Comparison of ENCODE assay signal across 20 cellular contexts in the genomic region with DNA sequence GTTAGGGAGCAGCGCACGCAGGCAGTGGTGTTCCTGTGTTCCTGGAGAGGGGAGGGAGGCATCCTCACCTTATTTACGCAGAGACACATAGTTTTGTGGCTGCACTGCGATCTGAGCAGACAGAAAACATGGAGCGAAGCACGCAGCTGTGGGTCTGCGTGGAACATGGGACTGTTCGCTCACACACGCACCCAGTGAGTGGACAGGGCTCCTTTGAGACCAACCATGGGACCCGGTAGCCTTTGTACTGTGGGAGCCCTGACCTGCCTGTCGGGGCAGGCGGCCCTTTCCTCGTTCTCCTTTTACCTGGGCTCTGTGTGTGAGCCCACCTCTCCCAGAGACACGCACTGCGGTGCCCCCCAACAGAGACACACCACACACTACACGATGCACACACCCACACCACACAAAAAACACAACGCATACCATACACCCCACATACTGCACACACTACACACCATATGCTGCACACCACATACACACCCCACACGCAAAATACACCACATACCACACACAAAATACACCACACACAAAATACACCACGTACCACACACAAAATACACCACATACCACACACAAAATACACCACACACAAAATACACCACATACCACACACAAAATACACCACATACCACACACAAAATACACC.
A peak's percentile ranks its signal among the peaks of the same experiment; 100 is the strongest.
DNase-seq lines count a peak whose midpoint lies in the region; ATAC-seq and TF ChIP-seq lines count a peak whose summit lies in the region.
"Had no signal": no experiment of that assay in that cellular context is flagged by ENCODE, and none has a peak within 500 bp of the region (broad histone marks: within the 10 kb centered on the region; RNA-seq: fewer than 3 reads in every experiment).

No MANE protein-coding gene starts in this region.

- H2BK20ac ChIP-seq in H9 (ENCODE audit: low read depth, low read length, poor library complexity, severe bottlenecking), result no peak overlapping the region

- H3K9me3 ChIP-seq in neuronal stem cell (replicated peaks in 1 of 2; ENCODE audit: control insufficient read depth in 2 of 2, insufficient read depth in 1 of 2, low read depth in 1 of 2, low read length in 2 of 2), result peaks cover 0 to 11% of the 10 kb centered on the region in 2 donors
- H3K9me3 ChIP-seq in H9 (ENCODE audit: control insufficient read depth, low read depth, low read length), result no peaks in the 10 kb centered on the region

- H3K36me3 Mint-ChIP-seq in WTC11, result no peaks in the 10 kb centered on the region
- no peaks in the 10 kb centered on the region for H3K36me3 Mint-ChIP-seq in H9 (ENCODE audit: insufficient read depth in 1 of 3, low read depth in 3 of 3)
- H3K36me3 Mint-ChIP-seq: CD4-positive, CD25-positive, alpha-beta regulatory T cell; naive B cell had no signal

- no peak overlapping the region for H3K4me3 Mint-ChIP-seq in WTC11
- no peak overlapping the region for H3K4me3 Mint-ChIP-seq in H9
- H3K4me3 Mint-ChIP-seq: activated T-helper 1 cell treated with anti-CD3 and anti-CD28 coated beads, Interleukin-12 subunit alpha, Interleukin-12 subunit beta, Interleukin-2, Interleukin-4 antibody, amounts not matched to agents 30 ng/mL and 10 ng/mL and 1 ng/mL, durations not matched to agents 14 hours and 24 hours and 36 hours; CD4-positive, CD25-positive, alpha-beta regulatory T cell; naive B cell had no signal

- peaks cover 5% of the 10 kb centered on the region for H4K20me1 ChIP-seq in H9 (ENCODE audit: control insufficient read depth, insufficient read depth, insufficient read length)

- H2AK5ac ChIP-seq in neuronal stem cell (ENCODE audit: low read depth, low read length) (no peak overlapping the region), H9 (ENCODE audit: insufficient read length, low read length) (no peak overlapping the region)

- H3K23ac ChIP-seq in neuronal stem cell (ENCODE audit: low read depth, low read length, poor library complexity), result peak overlapping the region; percentile 37
- no peak overlapping the region for H3K23ac ChIP-seq in H9 (ENCODE audit: insufficient read length, low read depth, low read length)

- H3K36me3 ChIP-seq in neuronal stem cell (replicated peaks in 1 of 2; ENCODE audit: control insufficient read depth in 2 of 2, insufficient read depth in 2 of 2, low read length in 2 of 2), result peaks cover 0 to 17% of the 10 kb centered on the region in 2 donors

- H3K14ac ChIP-seq in neuronal stem cell (ENCODE audit: low read length) (peak overlapping the region; percentile 57), H9 (ENCODE audit: insufficient read depth, low read length) (no peak overlapping the region)

- H3K27ac Mint-ChIP-seq in WTC11 (peak overlapping the region; percentile 82), H9 (no peak overlapping the region)
- H3K27ac Mint-ChIP-seq: activated naive CD4-positive, alpha-beta T cell treated with anti-CD3 and anti-CD28 coated beads, Interleukin-2, amount 50 U/mL, for 72 hours; activated T-helper 1 cell treated with anti-CD3 and anti-CD28 coated beads, Interleukin-12 subunit alpha, Interleukin-12 subunit beta, Interleukin-2, Interleukin-4 antibody, amounts not matched to agents 30 ng/mL and 10 ng/mL and 1 ng/mL, durations not matched to agents 14 hours and 24 hours and 36 hours; naive B cell had no signal

- H3T11ph ChIP-seq in H9 (ENCODE audit: low read length), result no peak overlapping the region

- TF ChIP-seq CTCF in GM12865 (IDR thresholded peaks at IDR 0.05; ENCODE audit: insufficient read depth, low read depth, low read length, missing control alignments) (no peak), WTC11 (IDR thresholded peaks at IDR 0.05) (no peak), GM10266 (IDR thresholded peaks at IDR 0.05; ENCODE audit: control insufficient read depth, insufficient read depth, low read depth, missing control alignments) (no peak), H9 (conservative IDR thresholded peaks at IDR 0.05) (no peak)

- H3K4me1 ChIP-seq in neuronal stem cell (ENCODE audit: control insufficient read depth in 2 of 2, insufficient read depth in 1 of 2, low read depth in 1 of 2, low read length in 2 of 2), result peaks cover 0 to 29% of the 10 kb centered on the region in 2 donors
- H3K4me1 ChIP-seq in H9 (ENCODE audit: insufficient read depth, low read length), result no peaks in the 10 kb centered on the region

- peaks cover 0 to 32% (median 2%) of the 10 kb centered on the region in 3 experiments for H3K27me3 ChIP-seq in neuronal stem cell (ENCODE audit: control insufficient read depth in 3 of 3, insufficient read depth in 3 of 3, low read depth in 1 of 3, low read length in 3 of 3)
- no peaks in the 10 kb centered on the region for H3K27me3 ChIP-seq in H9 (ENCODE audit: insufficient read depth, low read length)

- 100% methylated on average over 1 to 3 of the region's 19 CpGs for WGBS in neuronal stem cell (ENCODE audit: extremely low coverage in 2 of 2, insufficient read length in 2 of 2, insufficient replicate concordance in 1 of 2), 2 donors
- WGBS in H9 (ENCODE audit: extremely low coverage, insufficient read length, low lambda C conversion rate), result 100% methylated on average over 3 of the region's 19 CpGs

- no peak overlapping the region for H2AFZ ChIP-seq in neuronal stem cell (ENCODE audit: low read length)
- H2AFZ ChIP-seq in H9 (ENCODE audit: low read length), result no peak overlapping the region
- H2AFZ ChIP-seq: hepatocyte had no signal

- H3K4me2 ChIP-seq in neuronal stem cell (ENCODE audit: insufficient read depth, low read length, poor library complexity, severe bottlenecking) (no peak overlapping the region), H9 (ENCODE audit: insufficient read depth, insufficient read length, low read length) (no peak overlapping the region)
- H3K4me2 ChIP-seq: hepatocyte had no signal

- no peak for ATAC-seq in WTC11
- ATAC-seq: HCT116, SK-N-SH treated with all-trans-retinoic acid at 6 μM for 48 hours had no signal

- peak overlapping the region; percentile 55 for H3K9ac ChIP-seq in neuronal stem cell (ENCODE audit: low read depth, low read length, poor library complexity)
- H3K9ac ChIP-seq in H9 (ENCODE audit: extremely low read depth, insufficient read length, low read length), result no peak overlapping the region

- H2BK120ac ChIP-seq in neuronal stem cell (ENCODE audit: low read depth, low read length), result no peak overlapping the region
- H2BK120ac ChIP-seq in H9 (ENCODE audit: low read depth, low read length, poor library complexity, severe bottlenecking), result no peak overlapping the region

- peaks cover 2% of the 10 kb centered on the region for H3K23me2 ChIP-seq in H9 (ENCODE audit: insufficient read length, low read depth, low read length, poor library complexity, severe bottlenecking)

- H3K18ac ChIP-seq in neuronal stem cell (ENCODE audit: low read length) (no peak overlapping the region), H9 (ENCODE audit: insufficient read length, low read depth, low read length) (no peak overlapping the region)

- H3K27me3 Mint-ChIP-seq in WTC11 (ENCODE audit: low read depth) (no peaks in the 10 kb centered on the region), H9 (ENCODE audit: low read depth) (no peaks in the 10 kb centered on the region)

- H3K56ac ChIP-seq in H9 (ENCODE audit: insufficient read length, low read depth, low read length), result no peak overlapping the region

- POLR2A ChIA-PET in WTC11 (lab: Charles Lee), result no interaction called here

- peaks cover 14% of the 10 kb centered on the region for H3K4me1 Mint-ChIP-seq in WTC11
- H3K4me1 Mint-ChIP-seq in H9, result peaks cover 14 to 17% of the 10 kb centered on the region in 2 experiments
- H3K4me1 Mint-ChIP-seq: CD4-positive, CD25-positive, alpha-beta regulatory T cell; naive B cell had no signal

- H2BK5ac ChIP-seq in neuronal stem cell (ENCODE audit: low read length), result no peak overlapping the region
- H2BK5ac ChIP-seq in H9 (ENCODE audit: insufficient read length, low read length), result no peak overlapping the region

- H4K8ac ChIP-seq in neuronal stem cell (ENCODE audit: low read depth, low read length) (no peak overlapping the region), H9 (replicated peaks; ENCODE audit: insufficient read length, low read depth, low read length) (no peak overlapping the region)

- H3K27ac ChIP-seq in neuronal stem cell (replicated peaks; ENCODE audit: low read length) (no peak overlapping the region), H9 (ENCODE audit: insufficient read length, low read depth, low read length) (no peak overlapping the region)
- H3K27ac ChIP-seq: coronary artery, hepatocyte had no signal

- H2BK12ac ChIP-seq in neuronal stem cell (ENCODE audit: low read length), result no peak overlapping the region
- no peak overlapping the region for H2BK12ac ChIP-seq in H9 (ENCODE audit: insufficient read length, low read depth, low read length)

- H3K4ac ChIP-seq in neuronal stem cell (ENCODE audit: low read length), result no peak overlapping the region
- no peak overlapping the region for H3K4ac ChIP-seq in H9 (ENCODE audit: low read depth, low read length)

- DNase-seq in NCI-H345 (lab: John Stamatoyannopoulos, UW), result peak; percentile 29
- no peak for DNase-seq in NCI-H345 treated with DMSO at 0.1 percent for 48 hours (lab: John Stamatoyannopoulos, UW; ENCODE audit: unreplicated experiment)
- DNase-seq in GM12865 (ENCODE audit: low read depth), result peak; percentile 2
- DNase-seq in WTC11 (ENCODE audit: low spot score), result no peak
- no peak for DNase-seq in neuronal stem cell (ENCODE audit: low spot score)
- DNase-seq in NCI-H2227 treated with DMSO at 0.1 percent for 48 hours (lab: John Stamatoyannopoulos, UW), result no peak
- DNase-seq in GM10266 (ENCODE audit: extremely low spot score), result no peak
- DNase-seq in H9, result no peak
- DNase-seq: activated CD4-positive, CD25-positive, alpha-beta regulatory T cell treated with anti-CD3 and anti-CD28 coated beads, Interleukin-2, amount 50 U/mL, for 72 hours; islet precursor cell; naive B cell; NCI-H524 treated with DMSO at 0.1 percent for 48 hours; T-helper 9 cell had no signal

- H3K4me3 ChIP-seq in GM12865 (ENCODE audit: low read depth, low read length), result no peak overlapping the region
- H3K4me3 ChIP-seq in neuronal stem cell (ENCODE audit: low read length in 2 of 2), result no peak overlapping the region
- H3K4me3 ChIP-seq: coronary artery, hepatocyte had no signal

- H4K91ac ChIP-seq in neuronal stem cell (ENCODE audit: low read depth, low read length, poor library complexity), result no peak overlapping the region
- no peak overlapping the region for H4K91ac ChIP-seq in H9 (ENCODE audit: insufficient read length, low read depth, low read length)

- H3K9me3 Mint-ChIP-seq in WTC11 (no peaks in the 10 kb centered on the region), H9 (no peaks in the 10 kb centered on the region)
- H3K9me3 Mint-ChIP-seq: activated naive CD4-positive, alpha-beta T cell treated with anti-CD3 and anti-CD28 coated beads, Interleukin-2, amount 50 U/mL, for 72 hours; activated T-helper 1 cell treated with anti-CD3 and anti-CD28 coated beads, Interleukin-12 subunit alpha, Interleukin-12 subunit beta, Interleukin-2, Interleukin-4 antibody, amounts not matched to agents 30 ng/mL and 10 ng/mL and 1 ng/mL, durations not matched to agents 14 hours and 24 hours and 36 hours had no signal

- H3K79me2 ChIP-seq in H9 (ENCODE audit: insufficient read depth, low read length), result no peaks in the 10 kb centered on the region; the same call in 1 of the 2 replicates
- H3K79me2 ChIP-seq: hepatocyte had no signal

- H2BK15ac ChIP-seq in neuronal stem cell (ENCODE audit: low read length) (no peak overlapping the region), H9 (ENCODE audit: low read depth, low read length) (no peak overlapping the region)

- H4K5ac ChIP-seq in H9 (ENCODE audit: insufficient read length, low read depth, low read length), result no peak overlapping the region

- H3K79me1 ChIP-seq in neuronal stem cell (ENCODE audit: low read depth, low read length) (peaks cover 37% of the 10 kb centered on the region), H9 (ENCODE audit: insufficient read depth, low read depth, low read length, poor library complexity, severe bottlenecking) (no peaks in the 10 kb centered on the region)

- CTCF ChIA-PET in WTC11 (lab: Charles Lee), result no interaction called here

Comparison
In these comparisons a context has a peak if more than half of its experiments do, and no peak if none do; other contexts are left out.
1. DNase-seq: peak in NCI-H345 (single experiment) and GM12865 (single experiment); none in NCI-H345 treated with DMSO at 0.1 percent for 48 hours (single experiment), WTC11 (single experiment), neuronal stem cell (single experiment), NCI-H2227 treated with DMSO at 0.1 percent for 48 hours (single experiment), GM10266 (single experiment) and H9 (single experiment).